Comparison of ENCODE assay signal across 11 cellular contexts in the genomic region with DNA sequence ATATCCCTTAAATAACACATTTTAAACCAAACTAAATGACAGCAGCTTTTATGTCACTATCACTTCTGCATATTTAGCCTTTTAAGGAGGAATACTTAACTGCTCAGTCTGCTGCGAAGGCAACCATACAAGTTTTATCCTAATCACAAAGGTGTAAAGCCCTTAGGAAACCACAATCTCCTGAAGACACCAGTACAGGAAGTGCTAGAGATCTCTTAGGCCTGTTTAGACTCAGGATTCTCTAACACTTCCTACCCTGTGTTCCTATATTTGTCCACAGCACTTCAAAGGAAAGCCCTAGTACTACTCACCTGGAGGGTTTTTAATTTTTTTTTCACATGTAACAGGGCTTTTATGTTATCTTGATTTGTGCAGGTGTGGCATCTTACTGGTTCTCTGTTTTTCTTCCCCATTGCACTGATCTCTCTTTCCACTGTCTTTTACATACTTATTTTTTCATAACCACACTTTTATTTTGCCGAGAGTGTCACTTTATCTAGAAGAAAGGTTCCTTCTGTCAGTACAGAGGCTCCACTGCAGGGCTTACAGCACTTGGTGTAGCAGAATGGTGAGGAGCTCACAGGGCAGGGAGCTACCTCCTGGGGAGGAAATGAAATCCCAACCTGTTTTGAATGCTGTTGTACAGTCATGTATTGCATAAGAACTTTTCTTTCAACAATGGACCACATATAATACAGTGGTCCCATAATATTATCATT.
DNase-seq lines count a peak whose midpoint lies in the region; ATAC-seq and TF ChIP-seq lines count a peak whose summit lies in the region.
"Had no signal": no experiment of that assay in that cellular context is flagged by ENCODE, and none has a peak within 500 bp of the region (broad histone marks: within the 10 kb centered on the region; RNA-seq: fewer than 3 reads in every experiment).

No MANE protein-coding gene starts in this region.

- H4K20me1 ChIP-seq in SK-N-SH (ENCODE audit: insufficient read depth) = no peaks in the 10 kb centered on the region

- H3K9ac ChIP-seq in SK-N-SH = no peak overlapping the region

- H3K4me1 ChIP-seq in SK-N-SH (ENCODE audit: control insufficient read depth in 1 of 2, insufficient read depth in 2 of 2, low read depth in 1 of 2, low read length in 1 of 2) = no peaks in the 10 kb centered on the region; a peak in 1 of 4 replicates
- H3K4me1 ChIP-seq: SJCRH30 had no signal

- TF ChIP-seq EP300 in SK-N-SH (IDR thresholded peaks at IDR 0.05; ENCODE audit: borderline replicate concordance in 1 of 2, low read depth in 1 of 2, low read length in 1 of 2) = no peak

- no peak overlapping the region for H3K27ac ChIP-seq in SK-N-SH (ENCODE audit: low read depth in 2 of 2, low read length in 1 of 2)
- H3K27ac ChIP-seq: SJCRH30 had no signal

- no peaks in the 10 kb centered on the region for H3K36me3 Mint-ChIP-seq in activated T-cell treated with anti-CD3 and anti-CD28 coated beads, Interleukin-2, amount 50 U/mL, for 24 hours (ENCODE audit: low read depth)
- H3K36me3 Mint-ChIP-seq in activated naive CD8-positive, alpha-beta T cell = no peaks in the 10 kb centered on the region
- no peaks in the 10 kb centered on the region for H3K36me3 Mint-ChIP-seq in stimulated activated naive B cell treated with anti-CD40 and anti-IgM and Interleukin-4, amounts not matched to agents 10 μg/mL and 1 μg/mL and 100 μg/mL, for 72 hours

- no peaks in the 10 kb centered on the region for H3F3A ChIP-seq in SK-N-SH (replicated peaks; ENCODE audit: insufficient read depth)

- H3K36me3 ChIP-seq in SK-N-SH (replicated peaks in 1 of 2; ENCODE audit: control insufficient read depth in 1 of 2, insufficient read depth in 2 of 2, low read length in 1 of 2) = no peaks in the 10 kb centered on the region
- H3K36me3 ChIP-seq: SJCRH30 had no signal

- H3K27me3 Mint-ChIP-seq in activated T-cell treated with anti-CD3 and anti-CD28 coated beads, Interleukin-2, amount 50 U/mL, for 24 hours = no peaks in the 10 kb centered on the region
- H3K27me3 Mint-ChIP-seq in activated naive CD8-positive, alpha-beta T cell = no peaks in the 10 kb centered on the region
- no peaks in the 10 kb centered on the region for H3K27me3 Mint-ChIP-seq in stimulated activated naive B cell treated with anti-CD40 and anti-IgM and Interleukin-4, amounts not matched to agents 10 μg/mL and 1 μg/mL and 100 μg/mL, for 72 hours

- no peak overlapping the region for H3K4me3 ChIP-seq in SK-N-SH (ENCODE audit: low read depth in 2 of 2, low read length in 1 of 2)
- H3K4me3 ChIP-seq: SJCRH30 had no signal

- H3K4me3 Mint-ChIP-seq in activated T-cell treated with anti-CD3 and anti-CD28 coated beads, Interleukin-2, amount 50 U/mL, for 24 hours = peak overlapping the region; percentile 24
- H3K4me3 Mint-ChIP-seq in activated naive CD8-positive, alpha-beta T cell = peak overlapping the region; percentile 56
- H3K4me3 Mint-ChIP-seq in stimulated activated naive B cell treated with anti-CD40 and anti-IgM and Interleukin-4, amounts not matched to agents 10 μg/mL and 1 μg/mL and 100 μg/mL, for 72 hours = no peak overlapping the region

- peaks cover 29% of the 10 kb centered on the region for H3K4me1 Mint-ChIP-seq in activated T-cell treated with anti-CD3 and anti-CD28 coated beads, Interleukin-2, amount 50 U/mL, for 24 hours (ENCODE audit: low read depth)
- peaks cover 39% of the 10 kb centered on the region for H3K4me1 Mint-ChIP-seq in activated naive CD8-positive, alpha-beta T cell (ENCODE audit: low read depth)
- H3K4me1 Mint-ChIP-seq in stimulated activated naive B cell treated with anti-CD40 and anti-IgM and Interleukin-4, amounts not matched to agents 10 μg/mL and 1 μg/mL and 100 μg/mL, for 72 hours = peaks cover 10 to 13% of the 10 kb centered on the region in 2 donors

- no peak for TF ChIP-seq CTCF in SK-N-SH (IDR thresholded peaks at IDR 0.05)

- H3K9me3 Mint-ChIP-seq in activated T-cell treated with anti-CD3 and anti-CD28 coated beads, Interleukin-2, amount 50 U/mL, for 24 hours = peaks cover 8% of the 10 kb centered on the region
- no peaks in the 10 kb centered on the region for H3K9me3 Mint-ChIP-seq in activated naive CD8-positive, alpha-beta T cell (ENCODE audit: low read depth)
- peaks cover 0 to 7% of the 10 kb centered on the region in 2 donors for H3K9me3 Mint-ChIP-seq in stimulated activated naive B cell treated with anti-CD40 and anti-IgM and Interleukin-4, amounts not matched to agents 10 μg/mL and 1 μg/mL and 100 μg/mL, for 72 hours

- H3K9me2 ChIP-seq in SK-N-SH = no peaks in the 10 kb centered on the region

- no peaks in the 10 kb centered on the region for H3K9me3 ChIP-seq in SK-N-SH
- H3K9me3 ChIP-seq: SJCRH30 had no signal

- H3K79me2 ChIP-seq in SK-N-SH (ENCODE audit: insufficient read depth) = no peaks in the 10 kb centered on the region

- WGBS in SK-N-SH (ENCODE audit: low lambda C conversion rate) = 59% methylated on average over 2 of the region's 2 CpGs

- H3K27ac Mint-ChIP-seq in activated T-cell treated with anti-CD3 and anti-CD28 coated beads, Interleukin-2, amount 50 U/mL, for 24 hours = peak overlapping the region; percentile 85
- H3K27ac Mint-ChIP-seq in activated naive CD8-positive, alpha-beta T cell = peak overlapping the region; percentile 87
- H3K27ac Mint-ChIP-seq in stimulated activated naive B cell treated with anti-CD40 and anti-IgM and Interleukin-4, amounts not matched to agents 10 μg/mL and 1 μg/mL and 100 μg/mL, for 72 hours = peak overlapping the region; percentile 82

- ATAC-seq in HG03342 (IDR thresholded peaks at IDR 0.05; ENCODE audit: unreplicated experiment) = peak; percentile 55
- ATAC-seq in stimulated activated naive B cell treated with anti-CD40 and anti-IgM and Interleukin-4, amounts not matched to agents 10 μg/mL and 1 μg/mL and 100 μg/mL, for 72 hours (replicated peaks) = peak; percentile 14 to 22

- TF ChIP-seq RAD21 in SK-N-SH (IDR thresholded peaks at IDR 0.05; ENCODE audit: low read length) = no peak

- H3K4me2 ChIP-seq in SK-N-SH = no peak overlapping the region

- POLR2A ChIA-PET in SK-N-SH (lab: Yijun Ruan, JAX) = no interaction called here

- no peaks in the 10 kb centered on the region for H3K27me3 ChIP-seq in SK-N-SH (ENCODE audit: insufficient read depth)
- H3K27me3 ChIP-seq: SJCRH30 had no signal

- no peak for DNase-seq in activated T-cell treated with anti-CD3 and anti-CD28 coated beads, Interleukin-2, amount 50 U/mL, for 24 hours
- no peak for DNase-seq in activated T-cell treated with anti-CD3 and anti-CD28 coated beads, Interleukin-2, amount 50 U/mL, for 48 hours
- DNase-seq in stimulated activated naive B cell treated with anti-CD40 and anti-IgM and Interleukin-4, amounts not matched to agents 10 μg/mL and 1 μg/mL and 100 μg/mL, for 72 hours = no peak
- no peak for DNase-seq in cerebellar cortex (ENCODE audit: low spot score)
- no peak for DNase-seq in Ammon's horn (ENCODE audit: low spot score)
- DNase-seq in SK-N-SH = no peak
- DNase-seq: activated CD4-positive, alpha-beta T cell treated with anti-CD3 and anti-CD28 coated beads for 48 hours; NCI-H510A treated with DMSO at 0.1 percent for 48 hours; SJCRH30 had no signal

- H2AFZ ChIP-seq in SK-N-SH (ENCODE audit: low read depth) = no peak overlapping the region; the same call in 1 of the 2 replicates

- CTCF ChIA-PET in SK-N-SH (lab: Yijun Ruan, JAX) = no interaction called here

TF ChIP-seq in SK-N-SH, 30 proteins besides CTCF, POLR2A, EP300 and RAD21:
- no peak for TF ChIP-seq FOSL2 (IDR thresholded peaks at IDR 0.05; ENCODE audit: borderline replicate concordance, low read depth)
- no peak for TF ChIP-seq EZH2phosphoT487 (IDR thresholded peaks at IDR 0.05; ENCODE audit: borderline replicate concordance, low read depth)
- no peak for TF ChIP-seq TEAD4 (IDR thresholded peaks at IDR 0.05; ENCODE audit: borderline replicate concordance, insufficient read depth)
- TF ChIP-seq, protein P1, sequence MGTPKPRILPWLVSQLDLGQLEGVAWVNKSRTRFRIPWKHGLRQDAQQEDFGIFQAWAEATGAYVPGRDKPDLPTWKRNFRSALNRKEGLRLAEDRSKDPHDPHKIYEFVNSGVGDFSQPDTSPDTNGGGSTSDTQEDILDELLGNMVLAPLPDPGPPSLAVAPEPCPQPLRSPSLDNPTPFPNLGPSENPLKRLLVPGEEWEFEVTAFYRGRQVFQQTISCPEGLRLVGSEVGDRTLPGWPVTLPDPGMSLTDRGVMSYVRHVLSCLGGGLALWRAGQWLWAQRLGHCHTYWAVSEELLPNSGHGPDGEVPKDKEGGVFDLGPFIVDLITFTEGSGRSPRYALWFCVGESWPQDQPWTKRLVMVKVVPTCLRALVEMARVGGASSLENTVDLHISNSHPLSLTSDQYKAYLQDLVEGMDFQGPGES (IDR thresholded peaks at IDR 0.05; ENCODE audit: low read depth, low read length) = no peak
- no peak for TF ChIP-seq RFX5 (IDR thresholded peaks at IDR 0.05; ENCODE audit: low read length)
- no peak for TF ChIP-seq NRF1 (IDR thresholded peaks at IDR 0.05; ENCODE audit: low read depth, low read length)
- no peak for TF ChIP-seq GABPA (IDR thresholded peaks at IDR 0.05; ENCODE audit: low read depth)
- TF ChIP-seq MXI1 (IDR thresholded peaks at IDR 0.05; ENCODE audit: low read depth, low read length) = no peak
- no peak for TF ChIP-seq SMC3 (IDR thresholded peaks at IDR 0.05; ENCODE audit: low read depth, low read length)
- TF ChIP-seq JUND (IDR thresholded peaks at IDR 0.05) = no peak
- no peak for TF ChIP-seq GATA2 (CRISPR knock-in tag; IDR thresholded peaks at IDR 0.05)

Comparison
In these comparisons a context has a peak if more than half of its experiments do, and no peak if none do; other contexts are left out.
1. H3K4me3 Mint-ChIP-seq: peak in activated T-cell treated with anti-CD3 and anti-CD28 coated beads, Interleukin-2, amount 50 U/mL, for 24 hours (single experiment) and activated naive CD8-positive, alpha-beta T cell (single experiment); none in stimulated activated naive B cell treated with anti-CD40 and anti-IgM and Interleukin-4, amounts not matched to agents 10 μg/mL and 1 μg/mL and 100 μg/mL, for 72 hours (0 of 2).
2. Peak in every context shown above with its lines, with median percentiles within 50 percentile points of each other: H3K27ac Mint-ChIP-seq.